In genomic region chr10:21687197-21687993, GRCh38 we compare ENCODE assay signal across 17 cellular contexts.
A peak's percentile ranks its signal among the peaks of the same experiment; 100 is the strongest.
DNase-seq lines count a peak whose midpoint lies in the region; ATAC-seq and TF ChIP-seq lines count a peak whose summit lies in the region.
"Had no signal": no experiment of that assay in that cellular context is flagged by ENCODE, and none has a peak within 500 bp of the region (broad histone marks: within the 10 kb centered on the region; RNA-seq: fewer than 3 reads in every experiment).

No MANE protein-coding gene starts in this region.

- H3K79me2 ChIP-seq in GM23248 (ENCODE audit: insufficient read depth), result peaks cover 72% of the 10 kb centered on the region

- H3K4me1 ChIP-seq in GM23248 (ENCODE audit: insufficient read depth) (peaks cover 21% of the 10 kb centered on the region), suprapubic skin (no peaks in the 10 kb centered on the region), stomach (no peaks in the 10 kb centered on the region)

- TF ChIP-seq POLR2A in suprapubic skin (IDR thresholded peaks at IDR 0.05) (no peak), stomach (IDR thresholded peaks at IDR 0.05) (no peak)

- H3K27ac ChIP-seq in GM23248 (peak overlapping the region; percentile 70), suprapubic skin (no peak overlapping the region), stomach (no peak overlapping the region)

- no peaks in the 10 kb centered on the region for H4K20me1 ChIP-seq in GM23248 (ENCODE audit: insufficient read depth)

- peaks cover 8% of the 10 kb centered on the region; the same call in 1 of the 2 replicates for H3K36me3 ChIP-seq in GM23248 (ENCODE audit: low read depth)
- peaks cover 14% of the 10 kb centered on the region for H3K36me3 ChIP-seq in suprapubic skin
- H3K36me3 ChIP-seq in stomach, result peaks cover 0 to 19% (median 13%) of the 10 kb centered on the region in 4 donors

- H2AFZ ChIP-seq in GM23248, result no peak overlapping the region

- H3K4me3 Mint-ChIP-seq in T-helper 17 cell, result no peak overlapping the region
- H3K4me3 Mint-ChIP-seq: activated T-cell treated with anti-CD3 and anti-CD28 coated beads, Interleukin-2, amount 50 U/mL, for 4 hours; B cell had no signal

- peak overlapping the region; percentile 4 for H3K4me2 ChIP-seq in GM23248 (ENCODE audit: unreplicated experiment)

- H3K27me3 Mint-ChIP-seq in T-helper 17 cell, result no peaks in the 10 kb centered on the region
- H3K27me3 Mint-ChIP-seq: B cell had no signal

- peak overlapping the region; percentile 17; the same call in 1 of the 2 replicates for H3K9ac ChIP-seq in GM23248

- H3K36me3 Mint-ChIP-seq in T-helper 17 cell (ENCODE audit: low read depth), result peaks cover 11% of the 10 kb centered on the region

- peak; percentile 35 for DNase-seq in AG08395 (ENCODE audit: low spot score)
- DNase-seq in GM23248, result peak; percentile 64
- DNase-seq in T-helper 17 cell, result no peak
- peak; percentile 51 for DNase-seq in fibroblast of mammary gland (ENCODE audit: low read depth)
- no peak for DNase-seq in suprapubic skin (ENCODE audit: low spot score in 2 of 2)
- DNase-seq in iPS-NIHi7 (ENCODE audit: extremely low spot score), result no peak
- DNase-seq in stomach, result no peak
- DNase-seq: activated T-cell treated with anti-CD3 and anti-CD28 coated beads, Interleukin-2, amount 50 U/mL, for 4 hours; DND-41; kidney glomerular epithelial cell; NCI-H1105; posterior cingulate gyrus; SW 1271 had no signal

- WGBS in GM23248 (ENCODE audit: low coverage in 1 of 2, low lambda C conversion rate in 2 of 2, missing lambda C conversion rate in 2 of 2), 2 experiments, result 82 to 84% methylated on average over 4 of the region's 4 CpGs
- WGBS in suprapubic skin, result 93% methylated on average over 4 of the region's 4 CpGs
- 96 to 99% (median 96%) methylated on average over 4 of the region's 4 CpGs for WGBS in stomach, 5 donors

- no peaks in the 10 kb centered on the region for H3K9me2 ChIP-seq in GM23248 (ENCODE audit: insufficient read depth)

- TF ChIP-seq CTCF in fibroblast of mammary gland (conservative IDR thresholded peaks at IDR 0.05; ENCODE audit: control insufficient read depth, insufficient read depth, low read depth, low read length) (no peak), suprapubic skin (IDR thresholded peaks at IDR 0.05) (no peak), stomach (IDR thresholded peaks at IDR 0.05) (no peak)

- peak overlapping the region; percentile 39 for H3K27ac Mint-ChIP-seq in T-helper 17 cell
- H3K27ac Mint-ChIP-seq: B cell had no signal

- H3K9me3 ChIP-seq in GM23248 (ENCODE audit: low read depth), result no peaks in the 10 kb centered on the region
- H3K9me3 ChIP-seq in T-helper 17 cell (ENCODE audit: control insufficient read depth, low read length, poor library complexity, severe bottlenecking), result no peaks in the 10 kb centered on the region
- no peaks in the 10 kb centered on the region for H3K9me3 ChIP-seq in suprapubic skin
- no peaks in the 10 kb centered on the region for H3K9me3 ChIP-seq in stomach

- H3K27me3 ChIP-seq in GM23248 (replicated peaks; ENCODE audit: insufficient read depth) (no peaks in the 10 kb centered on the region), suprapubic skin (no peaks in the 10 kb centered on the region), stomach (no peaks in the 10 kb centered on the region)

- no peak for ATAC-seq in T-helper 17 cell
- ATAC-seq in HG02870 (IDR thresholded peaks at IDR 0.05; ENCODE audit: unreplicated experiment), result no peak
- ATAC-seq: activated CD4-positive, CD25-positive, alpha-beta regulatory T cell treated with anti-CD3 and anti-CD28 coated beads, Interleukin-2, amount 50 U/mL, for 24 hours; activated T-cell treated with anti-CD3 and anti-CD28 coated beads, Interleukin-2, amount 50 U/mL, for 4 hours; GM12878 had no signal

- in situ Hi-C loops in GM23248 (cut with MboI), result no loop called here

- no peaks in the 10 kb centered on the region for H3F3A ChIP-seq in GM23248 (ENCODE audit: insufficient read depth)

- intact Hi-C loops in stomach (cut with DNase I; ENCODE audit: low total_unique reads), result no loop called here

- peaks cover 6% of the 10 kb centered on the region for H3K4me1 Mint-ChIP-seq in T-helper 17 cell
- H3K4me1 Mint-ChIP-seq: B cell had no signal

- TF ChIP-seq EP300 in suprapubic skin (IDR thresholded peaks at IDR 0.05), result no peak
- TF ChIP-seq EP300 in stomach (IDR thresholded peaks at IDR 0.05), result no peak

- no peak overlapping the region for H3K4me3 ChIP-seq in GM23248
- no peak overlapping the region for H3K4me3 ChIP-seq in fibroblast of mammary gland (ENCODE audit: control insufficient read depth, low read depth, low read length)
- H3K4me3 ChIP-seq in suprapubic skin, result no peak overlapping the region
- H3K4me3 ChIP-seq in stomach, result no peak overlapping the region
- H3K4me3 ChIP-seq: GM12878 had no signal

Comparison
In these comparisons a context has a peak if more than half of its experiments do, and no peak if none do; other contexts are left out.
1. DNase-seq: peak in AG08395 (single experiment), GM23248 (single experiment) and fibroblast of mammary gland (single experiment); none in T-helper 17 cell (0 of 3), suprapubic skin (0 of 2), iPS-NIHi7 (single experiment) and stomach (single experiment).